In the genomic region with DNA sequence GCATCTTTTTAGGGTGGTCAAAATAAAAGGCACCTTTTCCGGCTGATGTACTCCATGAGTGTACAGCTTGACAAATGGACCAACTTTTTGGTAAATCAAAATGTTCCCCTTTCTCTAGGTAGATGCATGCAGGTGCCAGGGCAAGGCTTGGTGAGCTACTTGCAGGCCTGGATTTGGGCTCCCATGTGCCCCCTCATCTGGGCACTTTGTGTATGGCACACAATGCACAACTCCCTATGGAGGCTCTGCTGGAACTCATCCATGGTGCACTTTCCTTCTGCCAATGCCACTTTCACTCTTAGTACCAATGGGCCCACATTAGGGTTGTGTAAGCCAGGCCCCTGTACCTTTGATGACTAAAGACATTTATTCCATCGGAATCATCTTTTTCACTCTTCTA, we compare ENCODE assay signal across 1 cellular context.
TF ChIP-seq lines count a peak whose summit lies in the region.

No MANE protein-coding gene starts in this region.

TF ChIP-seq in H1, 55 proteins besides CTCF, POLR2A, EP300 and RAD21 (continued from another document):
- TF ChIP-seq, protein P1, sequence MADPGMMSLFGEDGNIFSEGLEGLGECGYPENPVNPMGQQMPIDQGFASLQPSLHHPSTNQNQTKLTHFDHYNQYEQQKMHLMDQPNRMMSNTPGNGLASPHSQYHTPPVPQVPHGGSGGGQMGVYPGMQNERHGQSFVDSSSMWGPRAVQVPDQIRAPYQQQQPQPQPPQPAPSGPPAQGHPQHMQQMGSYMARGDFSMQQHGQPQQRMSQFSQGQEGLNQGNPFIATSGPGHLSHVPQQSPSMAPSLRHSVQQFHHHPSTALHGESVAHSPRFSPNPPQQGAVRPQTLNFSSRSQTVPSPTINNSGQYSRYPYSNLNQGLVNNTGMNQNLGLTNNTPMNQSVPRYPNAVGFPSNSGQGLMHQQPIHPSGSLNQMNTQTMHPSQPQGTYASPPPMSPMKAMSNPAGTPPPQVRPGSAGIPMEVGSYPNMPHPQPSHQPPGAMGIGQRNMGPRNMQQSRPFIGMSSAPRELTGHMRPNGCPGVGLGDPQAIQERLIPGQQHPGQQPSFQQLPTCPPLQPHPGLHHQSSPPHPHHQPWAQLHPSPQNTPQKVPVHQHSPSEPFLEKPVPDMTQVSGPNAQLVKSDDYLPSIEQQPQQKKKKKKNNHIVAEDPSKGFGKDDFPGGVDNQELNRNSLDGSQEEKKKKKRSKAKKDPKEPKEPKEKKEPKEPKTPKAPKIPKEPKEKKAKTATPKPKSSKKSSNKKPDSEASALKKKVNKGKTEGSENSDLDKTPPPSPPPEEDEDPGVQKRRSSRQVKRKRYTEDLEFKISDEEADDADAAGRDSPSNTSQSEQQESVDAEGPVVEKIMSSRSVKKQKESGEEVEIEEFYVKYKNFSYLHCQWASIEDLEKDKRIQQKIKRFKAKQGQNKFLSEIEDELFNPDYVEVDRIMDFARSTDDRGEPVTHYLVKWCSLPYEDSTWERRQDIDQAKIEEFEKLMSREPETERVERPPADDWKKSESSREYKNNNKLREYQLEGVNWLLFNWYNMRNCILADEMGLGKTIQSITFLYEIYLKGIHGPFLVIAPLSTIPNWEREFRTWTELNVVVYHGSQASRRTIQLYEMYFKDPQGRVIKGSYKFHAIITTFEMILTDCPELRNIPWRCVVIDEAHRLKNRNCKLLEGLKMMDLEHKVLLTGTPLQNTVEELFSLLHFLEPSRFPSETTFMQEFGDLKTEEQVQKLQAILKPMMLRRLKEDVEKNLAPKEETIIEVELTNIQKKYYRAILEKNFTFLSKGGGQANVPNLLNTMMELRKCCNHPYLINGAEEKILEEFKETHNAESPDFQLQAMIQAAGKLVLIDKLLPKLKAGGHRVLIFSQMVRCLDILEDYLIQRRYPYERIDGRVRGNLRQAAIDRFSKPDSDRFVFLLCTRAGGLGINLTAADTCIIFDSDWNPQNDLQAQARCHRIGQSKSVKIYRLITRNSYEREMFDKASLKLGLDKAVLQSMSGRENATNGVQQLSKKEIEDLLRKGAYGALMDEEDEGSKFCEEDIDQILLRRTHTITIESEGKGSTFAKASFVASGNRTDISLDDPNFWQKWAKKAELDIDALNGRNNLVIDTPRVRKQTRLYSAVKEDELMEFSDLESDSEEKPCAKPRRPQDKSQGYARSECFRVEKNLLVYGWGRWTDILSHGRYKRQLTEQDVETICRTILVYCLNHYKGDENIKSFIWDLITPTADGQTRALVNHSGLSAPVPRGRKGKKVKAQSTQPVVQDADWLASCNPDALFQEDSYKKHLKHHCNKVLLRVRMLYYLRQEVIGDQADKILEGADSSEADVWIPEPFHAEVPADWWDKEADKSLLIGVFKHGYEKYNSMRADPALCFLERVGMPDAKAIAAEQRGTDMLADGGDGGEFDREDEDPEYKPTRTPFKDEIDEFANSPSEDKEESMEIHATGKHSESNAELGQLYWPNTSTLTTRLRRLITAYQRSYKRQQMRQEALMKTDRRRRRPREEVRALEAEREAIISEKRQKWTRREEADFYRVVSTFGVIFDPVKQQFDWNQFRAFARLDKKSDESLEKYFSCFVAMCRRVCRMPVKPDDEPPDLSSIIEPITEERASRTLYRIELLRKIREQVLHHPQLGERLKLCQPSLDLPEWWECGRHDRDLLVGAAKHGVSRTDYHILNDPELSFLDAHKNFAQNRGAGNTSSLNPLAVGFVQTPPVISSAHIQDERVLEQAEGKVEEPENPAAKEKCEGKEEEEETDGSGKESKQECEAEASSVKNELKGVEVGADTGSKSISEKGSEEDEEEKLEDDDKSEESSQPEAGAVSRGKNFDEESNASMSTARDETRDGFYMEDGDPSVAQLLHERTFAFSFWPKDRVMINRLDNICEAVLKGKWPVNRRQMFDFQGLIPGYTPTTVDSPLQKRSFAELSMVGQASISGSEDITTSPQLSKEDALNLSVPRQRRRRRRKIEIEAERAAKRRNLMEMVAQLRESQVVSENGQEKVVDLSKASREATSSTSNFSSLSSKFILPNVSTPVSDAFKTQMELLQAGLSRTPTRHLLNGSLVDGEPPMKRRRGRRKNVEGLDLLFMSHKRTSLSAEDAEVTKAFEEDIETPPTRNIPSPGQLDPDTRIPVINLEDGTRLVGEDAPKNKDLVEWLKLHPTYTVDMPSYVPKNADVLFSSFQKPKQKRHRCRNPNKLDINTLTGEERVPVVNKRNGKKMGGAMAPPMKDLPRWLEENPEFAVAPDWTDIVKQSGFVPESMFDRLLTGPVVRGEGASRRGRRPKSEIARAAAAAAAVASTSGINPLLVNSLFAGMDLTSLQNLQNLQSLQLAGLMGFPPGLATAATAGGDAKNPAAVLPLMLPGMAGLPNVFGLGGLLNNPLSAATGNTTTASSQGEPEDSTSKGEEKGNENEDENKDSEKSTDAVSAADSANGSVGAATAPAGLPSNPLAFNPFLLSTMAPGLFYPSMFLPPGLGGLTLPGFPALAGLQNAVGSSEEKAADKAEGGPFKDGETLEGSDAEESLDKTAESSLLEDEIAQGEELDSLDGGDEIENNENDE (IDR thresholded peaks at IDR 0.05; ENCODE audit: insufficient replicate concordance, low read length) = no peak
